Comparison of ENCODE assay signal across 1 cellular context in the genomic region with DNA sequence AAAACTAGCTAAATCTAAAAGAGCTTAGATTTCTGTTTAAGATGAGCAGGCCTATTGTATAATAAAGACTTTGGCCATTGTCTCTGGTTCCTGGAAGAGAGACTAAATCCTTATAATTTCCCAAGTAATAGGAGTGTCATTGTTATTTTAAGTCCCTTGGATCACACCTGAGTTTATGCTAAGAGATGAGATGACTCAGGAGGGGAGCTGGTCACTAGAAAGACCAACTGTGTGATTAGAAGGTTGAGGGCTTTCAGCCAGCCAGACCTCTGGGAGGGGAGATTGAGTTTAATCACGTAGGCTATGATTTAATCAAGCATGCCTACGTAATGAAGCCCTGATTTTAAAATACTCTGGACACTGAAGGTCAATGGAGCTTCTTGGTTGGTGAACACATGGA.
TF ChIP-seq lines count a peak whose summit lies in the region.

No MANE protein-coding gene starts in this region.

TF ChIP-seq in GM23338, 12 proteins besides CTCF, POLR2A, EP300 and RAD21 (continued from another document):
- TF ChIP-seq, protein P1, sequence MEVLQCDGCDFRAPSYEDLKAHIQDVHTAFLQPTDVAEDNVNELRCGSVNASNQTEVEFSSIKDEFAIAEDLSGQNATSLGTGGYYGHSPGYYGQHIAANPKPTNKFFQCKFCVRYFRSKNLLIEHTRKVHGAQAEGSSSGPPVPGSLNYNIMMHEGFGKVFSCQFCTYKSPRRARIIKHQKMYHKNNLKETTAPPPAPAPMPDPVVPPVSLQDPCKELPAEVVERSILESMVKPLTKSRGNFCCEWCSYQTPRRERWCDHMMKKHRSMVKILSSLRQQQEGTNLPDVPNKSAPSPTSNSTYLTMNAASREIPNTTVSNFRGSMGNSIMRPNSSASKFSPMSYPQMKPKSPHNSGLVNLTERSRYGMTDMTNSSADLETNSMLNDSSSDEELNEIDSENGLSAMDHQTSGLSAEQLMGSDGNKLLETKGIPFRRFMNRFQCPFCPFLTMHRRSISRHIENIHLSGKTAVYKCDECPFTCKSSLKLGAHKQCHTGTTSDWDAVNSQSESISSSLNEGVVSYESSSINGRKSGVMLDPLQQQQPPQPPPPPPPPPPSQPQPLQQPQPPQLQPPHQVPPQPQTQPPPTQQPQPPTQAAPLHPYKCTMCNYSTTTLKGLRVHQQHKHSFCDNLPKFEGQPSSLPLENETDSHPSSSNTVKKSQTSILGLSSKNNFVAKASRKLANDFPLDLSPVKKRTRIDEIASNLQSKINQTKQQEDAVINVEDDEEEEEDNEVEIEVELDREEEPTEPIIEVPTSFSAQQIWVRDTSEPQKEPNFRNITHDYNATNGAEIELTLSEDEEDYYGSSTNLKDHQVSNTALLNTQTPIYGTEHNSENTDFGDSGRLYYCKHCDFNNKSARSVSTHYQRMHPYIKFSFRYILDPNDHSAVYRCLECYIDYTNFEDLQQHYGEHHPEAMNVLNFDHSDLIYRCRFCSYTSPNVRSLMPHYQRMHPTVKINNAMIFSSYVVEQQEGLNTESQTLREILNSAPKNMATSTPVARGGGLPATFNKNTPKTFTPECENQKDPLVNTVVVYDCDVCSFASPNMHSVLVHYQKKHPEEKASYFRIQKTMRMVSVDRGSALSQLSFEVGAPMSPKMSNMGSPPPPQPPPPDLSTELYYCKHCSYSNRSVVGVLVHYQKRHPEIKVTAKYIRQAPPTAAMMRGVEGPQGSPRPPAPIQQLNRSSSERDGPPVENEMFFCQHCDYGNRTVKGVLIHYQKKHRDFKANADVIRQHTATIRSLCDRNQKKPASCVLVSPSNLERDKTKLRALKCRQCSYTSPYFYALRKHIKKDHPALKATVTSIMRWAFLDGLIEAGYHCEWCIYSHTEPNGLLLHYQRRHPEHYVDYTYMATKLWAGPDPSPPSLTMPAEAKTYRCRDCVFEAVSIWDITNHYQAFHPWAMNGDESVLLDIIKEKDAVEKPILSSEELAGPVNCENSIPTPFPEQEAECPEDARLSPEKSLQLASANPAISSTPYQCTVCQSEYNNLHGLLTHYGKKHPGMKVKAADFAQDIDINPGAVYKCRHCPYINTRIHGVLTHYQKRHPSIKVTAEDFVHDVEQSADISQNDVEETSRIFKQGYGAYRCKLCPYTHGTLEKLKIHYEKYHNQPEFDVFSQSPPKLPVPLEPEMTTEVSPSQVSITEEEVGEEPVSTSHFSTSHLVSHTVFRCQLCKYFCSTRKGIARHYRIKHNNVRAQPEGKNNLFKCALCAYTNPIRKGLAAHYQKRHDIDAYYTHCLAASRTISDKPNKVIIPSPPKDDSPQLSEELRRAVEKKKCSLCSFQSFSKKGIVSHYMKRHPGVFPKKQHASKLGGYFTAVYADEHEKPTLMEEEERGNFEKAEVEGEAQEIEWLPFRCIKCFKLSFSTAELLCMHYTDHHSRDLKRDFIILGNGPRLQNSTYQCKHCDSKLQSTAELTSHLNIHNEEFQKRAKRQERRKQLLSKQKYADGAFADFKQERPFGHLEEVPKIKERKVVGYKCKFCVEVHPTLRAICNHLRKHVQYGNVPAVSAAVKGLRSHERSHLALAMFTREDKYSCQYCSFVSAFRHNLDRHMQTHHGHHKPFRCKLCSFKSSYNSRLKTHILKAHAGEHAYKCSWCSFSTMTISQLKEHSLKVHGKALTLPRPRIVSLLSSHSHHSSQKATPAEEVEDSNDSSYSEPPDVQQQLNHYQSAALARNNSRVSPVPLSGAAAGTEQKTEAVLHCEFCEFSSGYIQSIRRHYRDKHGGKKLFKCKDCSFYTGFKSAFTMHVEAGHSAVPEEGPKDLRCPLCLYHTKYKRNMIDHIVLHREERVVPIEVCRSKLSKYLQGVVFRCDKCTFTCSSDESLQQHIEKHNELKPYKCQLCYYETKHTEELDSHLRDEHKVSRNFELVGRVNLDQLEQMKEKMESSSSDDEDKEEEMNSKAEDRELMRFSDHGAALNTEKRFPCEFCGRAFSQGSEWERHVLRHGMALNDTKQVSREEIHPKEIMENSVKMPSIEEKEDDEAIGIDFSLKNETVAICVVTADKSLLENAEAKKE (CRISPR knock-in tag; IDR thresholded peaks at IDR 0.05), result no peak
- TF ChIP-seq EZH2 (IDR thresholded peaks at IDR 0.05; ENCODE audit: low read depth, unreplicated experiment) (no peak), ZNF114 (CRISPR knock-in tag; IDR thresholded peaks at IDR 0.05) (no peak)
- TF ChIP-seq, protein P2, sequence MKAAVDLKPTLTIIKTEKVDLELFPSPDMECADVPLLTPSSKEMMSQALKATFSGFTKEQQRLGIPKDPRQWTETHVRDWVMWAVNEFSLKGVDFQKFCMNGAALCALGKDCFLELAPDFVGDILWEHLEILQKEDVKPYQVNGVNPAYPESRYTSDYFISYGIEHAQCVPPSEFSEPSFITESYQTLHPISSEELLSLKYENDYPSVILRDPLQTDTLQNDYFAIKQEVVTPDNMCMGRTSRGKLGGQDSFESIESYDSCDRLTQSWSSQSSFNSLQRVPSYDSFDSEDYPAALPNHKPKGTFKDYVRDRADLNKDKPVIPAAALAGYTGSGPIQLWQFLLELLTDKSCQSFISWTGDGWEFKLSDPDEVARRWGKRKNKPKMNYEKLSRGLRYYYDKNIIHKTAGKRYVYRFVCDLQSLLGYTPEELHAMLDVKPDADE (IDR thresholded peaks at IDR 0.05), result no peak
